ENCODE assay signal across 2 cellular contexts in genomic region chr5:141174291-141175104, GRCh38. TPM values are rescaled to one million over a fixed set of nuclear protein-coding genes. Genes with fewer than 3 reads are reported as not detected.
"Had no signal": no experiment of that assay in that cellular context is flagged by ENCODE, and none has a peak within 500 bp of the region (broad histone marks: within the 10 kb centered on the region; RNA-seq: fewer than 3 reads in every experiment).

No MANE protein-coding gene starts in this region.

RNA-seq across cellular contexts. Expression of gene PCDHB7, which starts 2.1 kb away (rescaled TPM):
- total RNA-seq: G401, GM12878 had no signal
- polyA plus RNA-seq: GM12878 had no signal

RNA-seq across cellular contexts. Expression of gene PCDHB8, which starts 3.1 kb away (rescaled TPM):
- total RNA-seq: GM12878 had no signal
- polyA plus RNA-seq: GM12878 had no signal

RNA-seq across cellular contexts. Expression of gene PCDHB16, which starts 7.7 kb away (rescaled TPM):
- total RNA-seq: GM12878 had no signal

RNA-seq across cellular contexts. Expression of gene PCDHB10, which starts 17.7 kb away (rescaled TPM):
- total RNA-seq: GM12878 had no signal
